In genomic region chr11:12409621-12410005, GRCh38 we compare ENCODE assay signal across 17 cellular contexts. TPM values are rescaled to one million over a fixed set of nuclear protein-coding genes. Genes with fewer than 3 reads are reported as not detected.
A peak's percentile ranks its signal among the peaks of the same experiment; 100 is the strongest.
DNase-seq lines count a peak whose midpoint lies in the region; ATAC-seq and TF ChIP-seq lines count a peak whose summit lies in the region.
"Had no signal": no experiment of that assay in that cellular context is flagged by ENCODE, and none has a peak within 500 bp of the region (broad histone marks: within the 10 kb centered on the region; RNA-seq: fewer than 3 reads in every experiment).

No MANE protein-coding gene starts in this region.

- H3K4me3 Mint-ChIP-seq in type B pancreatic cell, result no peak overlapping the region
- H3K4me3 Mint-ChIP-seq: dendritic cell treated with granulocyte-macrophage colony-stimulating factor and Interleukin-4, amounts not matched to agents 40 ng/mL and 50 ng/mL, for 4 days had no signal

- no peak for TF ChIP-seq CTCF in dorsolateral prefrontal cortex (IDR thresholded peaks at IDR 0.05 in 54 of 56, conservative IDR thresholded peaks at IDR 0.05 in 2 of 56; ENCODE audit: low read depth in 1 of 56, partially characterized antibody in 56 of 56)
- no peak for TF ChIP-seq CTCF in type B pancreatic cell (conservative IDR thresholded peaks at IDR 0.05)

- H3K4me3 ChIP-seq in dorsolateral prefrontal cortex, result peak overlapping the region in 2 of 59 donors; percentile 20 to 34
- no peak overlapping the region for H3K4me3 ChIP-seq in mesodermal cell (ENCODE audit: extremely low read depth, insufficient read depth, low read length, poor library complexity, severe bottlenecking)
- H3K4me3 ChIP-seq in stomach smooth muscle (ENCODE audit: low read length in 2 of 2), result peak overlapping the region in 1 of 2 donors; percentile 59

- H3K4me1 ChIP-seq in mesodermal cell (ENCODE audit: control insufficient read depth, insufficient read depth, low read length, poor library complexity, severe bottlenecking) (peaks cover 48% of the 10 kb centered on the region), stomach smooth muscle (ENCODE audit: control insufficient read depth, insufficient read depth, low read length) (peaks cover 70% of the 10 kb centered on the region)

- no peak for ATAC-seq in GM18517 (IDR thresholded peaks at IDR 0.05; ENCODE audit: unreplicated experiment)
- no peak for ATAC-seq in GM21423 (IDR thresholded peaks at IDR 0.05; ENCODE audit: unreplicated experiment)

- WGBS in mesodermal cell (ENCODE audit: insufficient coverage in 2 of 2), 2 experiments, result 70 to 88% methylated on average over 2 of the region's 3 CpGs

- intact Hi-C loops in dorsolateral prefrontal cortex (cut with DNase I), result loop anchor here in 1 of 2 donors (5.0 kb wide), 1 partner anchor 483 kb away; no protein-coding TSS in a partner anchor

- peaks cover 34% of the 10 kb centered on the region for H3K4me1 Mint-ChIP-seq in type B pancreatic cell (ENCODE audit: unreplicated experiment)

- H3K27me3 ChIP-seq in dorsolateral prefrontal cortex (peaks cover 0 to 3% (median 0%) of the 10 kb centered on the region in 45 donors), stomach smooth muscle (ENCODE audit: control insufficient read depth in 1 of 2, insufficient read depth in 2 of 2, low read length in 2 of 2) (no peaks in the 10 kb centered on the region)

- DNase-seq in HCEC 1CT (peak; percentile 40), dorsolateral prefrontal cortex (no peak), type B pancreatic cell (ENCODE audit: extremely low spot score, unreplicated experiment) (no peak), NCI-H510A (lab: John Stamatoyannopoulos, UW) (no peak)
- DNase-seq: activated CD8-positive, alpha-beta memory T cell treated with anti-CD3 and anti-CD28 coated beads for 24 hours; Caco-2; GOT3; NCI-H2081 treated with DMSO at 0.1 percent for 48 hours; NCI-H748 treated with DMSO at 0.1 percent for 48 hours; RPMI8226; stimulated activated CD4-positive, alpha-beta T cell treated with anti-CD3 and anti-CD28 coated beads, Interleukin-12 subunit alpha, Interleukin-12 subunit beta, amount 100 ng/mL, for 4 hours had no signal

- no peak overlapping the region for H3K27ac Mint-ChIP-seq in type B pancreatic cell
- H3K27ac Mint-ChIP-seq: activated T-helper 2 cell treated with anti-CD3 and anti-CD28 coated beads, Interferon-gamma antibody, Interleukin-2, Interleukin-4, amounts not matched to agents 10 μg/mL and 5 μg/mL and 100 μg/mL, durations not matched to agents 14 hours and 24 hours and 36 hours; dendritic cell treated with granulocyte-macrophage colony-stimulating factor and Interleukin-4, amounts not matched to agents 40 ng/mL and 50 ng/mL, for 4 days had no signal

- peaks cover 12% of the 10 kb centered on the region for H3K36me3 ChIP-seq in mesodermal cell (ENCODE audit: control insufficient read depth, insufficient read depth, low read length)
- H3K36me3 ChIP-seq in stomach smooth muscle (ENCODE audit: control insufficient read depth in 2 of 2, insufficient read depth in 2 of 2, low read length in 2 of 2), result no peaks in the 10 kb centered on the region

- no peaks in the 10 kb centered on the region for H3K27me3 Mint-ChIP-seq in type B pancreatic cell

- H3K9ac ChIP-seq in stomach smooth muscle (ENCODE audit: low read length in 2 of 2), result peak overlapping the region; percentile 71 to 90

- H3K9me3 ChIP-seq in mesodermal cell (ENCODE audit: control insufficient read depth, low read length) (peaks cover 4% of the 10 kb centered on the region), stomach smooth muscle (ENCODE audit: control insufficient read depth in 2 of 2, low read length in 2 of 2) (no peaks in the 10 kb centered on the region)

- H3K9me3 Mint-ChIP-seq in type B pancreatic cell, result no peaks in the 10 kb centered on the region
- H3K9me3 Mint-ChIP-seq: activated T-helper 2 cell treated with anti-CD3 and anti-CD28 coated beads, Interferon-gamma antibody, Interleukin-2, Interleukin-4, amounts not matched to agents 10 μg/mL and 5 μg/mL and 100 μg/mL, durations not matched to agents 14 hours and 24 hours and 36 hours; dendritic cell treated with granulocyte-macrophage colony-stimulating factor and Interleukin-4, amounts not matched to agents 40 ng/mL and 50 ng/mL, for 4 days had no signal

- peaks cover 4% of the 10 kb centered on the region for H3K36me3 Mint-ChIP-seq in type B pancreatic cell

- H3K27ac ChIP-seq in dorsolateral prefrontal cortex, result peak overlapping the region in 48 of 59 donors; percentile 32 to 94 (median 78)
- peak overlapping the region; percentile 71 for H3K27ac ChIP-seq in mesodermal cell (ENCODE audit: low read depth, low read length, severe bottlenecking)
- H3K27ac ChIP-seq in stomach smooth muscle (ENCODE audit: low read length), result peak overlapping the region; percentile 99

RNA-seq across cellular contexts. Expression of gene PARVA, which starts 32.2 kb away (rescaled TPM):
- total RNA-seq in dorsolateral prefrontal cortex (10 to 100 TPM; 17.1 to 74.0 (median 37.2) TPM), type B pancreatic cell (ENCODE audit: low replicate concordance) (32.3 and 49.4 TPM in 2 replicates)
- 62.0 TPM for polyA plus RNA-seq in mesodermal cell (2013, experiment 1 of 2)
- 63.3 TPM for polyA plus RNA-seq in mesodermal cell (2013, experiment 2 of 2)
- total RNA-seq: activated T-helper 2 cell treated with anti-CD3 and anti-CD28 coated beads, Interferon-gamma antibody, Interleukin-2, Interleukin-4, amounts not matched to agents 10 μg/mL and 5 μg/mL and 100 μg/mL, durations not matched to agents 14 hours and 24 hours and 36 hours had no signal
